In genomic region chr20:38854654-38855066, GRCh38 we compare ENCODE assay signal across 1 cellular context.
TF ChIP-seq lines count a peak whose summit lies in the region.

No MANE protein-coding gene starts in this region.

TF ChIP-seq in K562, 482 proteins besides CTCF, POLR2A, EP300 and RAD21 (continued from another document and continues in another):
- no peak for TF ChIP-seq ZNF318 (IDR thresholded peaks at IDR 0.05; ENCODE audit: borderline replicate concordance in 1 of 2, low read depth in 1 of 2)
- no peak for TF ChIP-seq GTF2A2 (tag; IDR thresholded peaks at IDR 0.05)
- no peak for TF ChIP-seq MLLT1 (IDR thresholded peaks at IDR 0.05)
- TF ChIP-seq, protein P1, sequence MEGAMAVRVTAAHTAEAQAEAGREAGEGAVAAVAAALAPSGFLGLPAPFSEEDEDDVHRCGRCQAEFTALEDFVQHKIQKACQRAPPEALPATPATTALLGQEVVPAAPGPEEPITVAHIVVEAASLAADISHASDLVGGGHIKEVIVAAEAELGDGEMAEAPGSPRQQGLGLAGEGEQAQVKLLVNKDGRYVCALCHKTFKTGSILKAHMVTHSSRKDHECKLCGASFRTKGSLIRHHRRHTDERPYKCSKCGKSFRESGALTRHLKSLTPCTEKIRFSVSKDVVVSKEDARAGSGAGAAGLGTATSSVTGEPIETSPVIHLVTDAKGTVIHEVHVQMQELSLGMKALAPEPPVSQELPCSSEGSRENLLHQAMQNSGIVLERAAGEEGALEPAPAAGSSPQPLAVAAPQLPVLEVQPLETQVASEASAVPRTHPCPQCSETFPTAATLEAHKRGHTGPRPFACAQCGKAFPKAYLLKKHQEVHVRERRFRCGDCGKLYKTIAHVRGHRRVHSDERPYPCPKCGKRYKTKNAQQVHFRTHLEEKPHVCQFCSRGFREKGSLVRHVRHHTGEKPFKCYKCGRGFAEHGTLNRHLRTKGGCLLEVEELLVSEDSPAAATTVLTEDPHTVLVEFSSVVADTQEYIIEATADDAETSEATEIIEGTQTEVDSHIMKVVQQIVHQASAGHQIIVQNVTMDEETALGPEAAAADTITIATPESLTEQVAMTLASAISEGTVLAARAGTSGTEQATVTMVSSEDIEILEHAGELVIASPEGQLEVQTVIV (CRISPR knock-in tag; IDR thresholded peaks at IDR 0.05; ENCODE audit: borderline replicate concordance) = no peak
- TF ChIP-seq RNF2 (IDR thresholded peaks at IDR 0.05) = no peak
- TF ChIP-seq MIER1 (IDR thresholded peaks at IDR 0.05; ENCODE audit: low read depth) = no peak
- TF ChIP-seq CBX2 (IDR thresholded peaks at IDR 0.05; ENCODE audit: insufficient read depth, low read length, poor library complexity, severe bottlenecking) = no peak
- peak; percentile 90 for TF ChIP-seq SMARCA4 (IDR thresholded peaks at IDR 0.05)
- TF ChIP-seq ESRRB (CRISPR knock-in tag; IDR thresholded peaks at IDR 0.05; ENCODE audit: borderline replicate concordance) = no peak
- TF ChIP-seq, protein P2, sequence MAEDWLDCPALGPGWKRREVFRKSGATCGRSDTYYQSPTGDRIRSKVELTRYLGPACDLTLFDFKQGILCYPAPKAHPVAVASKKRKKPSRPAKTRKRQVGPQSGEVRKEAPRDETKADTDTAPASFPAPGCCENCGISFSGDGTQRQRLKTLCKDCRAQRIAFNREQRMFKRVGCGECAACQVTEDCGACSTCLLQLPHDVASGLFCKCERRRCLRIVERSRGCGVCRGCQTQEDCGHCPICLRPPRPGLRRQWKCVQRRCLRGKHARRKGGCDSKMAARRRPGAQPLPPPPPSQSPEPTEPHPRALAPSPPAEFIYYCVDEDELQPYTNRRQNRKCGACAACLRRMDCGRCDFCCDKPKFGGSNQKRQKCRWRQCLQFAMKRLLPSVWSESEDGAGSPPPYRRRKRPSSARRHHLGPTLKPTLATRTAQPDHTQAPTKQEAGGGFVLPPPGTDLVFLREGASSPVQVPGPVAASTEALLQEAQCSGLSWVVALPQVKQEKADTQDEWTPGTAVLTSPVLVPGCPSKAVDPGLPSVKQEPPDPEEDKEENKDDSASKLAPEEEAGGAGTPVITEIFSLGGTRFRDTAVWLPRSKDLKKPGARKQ (CRISPR knock-in tag; IDR thresholded peaks at IDR 0.05) = no peak
- TF ChIP-seq TAF15 (IDR thresholded peaks at IDR 0.05; ENCODE audit: low read depth, low read length) = no peak
- peak; percentile 32 for TF ChIP-seq NEUROD1 (IDR thresholded peaks at IDR 0.05; ENCODE audit: borderline replicate concordance, low read depth, low read length, partially characterized antibody)
- no peak for TF ChIP-seq MCM7 (IDR thresholded peaks at IDR 0.05)
- no peak for TF ChIP-seq NCOA2 (IDR thresholded peaks at IDR 0.05; ENCODE audit: partially characterized antibody in 2 of 2)
- TF ChIP-seq SMARCE1 (IDR thresholded peaks at IDR 0.05) = peak; percentile 85; the same call in 1 of the 2 replicates
- TF ChIP-seq, protein P3, sequence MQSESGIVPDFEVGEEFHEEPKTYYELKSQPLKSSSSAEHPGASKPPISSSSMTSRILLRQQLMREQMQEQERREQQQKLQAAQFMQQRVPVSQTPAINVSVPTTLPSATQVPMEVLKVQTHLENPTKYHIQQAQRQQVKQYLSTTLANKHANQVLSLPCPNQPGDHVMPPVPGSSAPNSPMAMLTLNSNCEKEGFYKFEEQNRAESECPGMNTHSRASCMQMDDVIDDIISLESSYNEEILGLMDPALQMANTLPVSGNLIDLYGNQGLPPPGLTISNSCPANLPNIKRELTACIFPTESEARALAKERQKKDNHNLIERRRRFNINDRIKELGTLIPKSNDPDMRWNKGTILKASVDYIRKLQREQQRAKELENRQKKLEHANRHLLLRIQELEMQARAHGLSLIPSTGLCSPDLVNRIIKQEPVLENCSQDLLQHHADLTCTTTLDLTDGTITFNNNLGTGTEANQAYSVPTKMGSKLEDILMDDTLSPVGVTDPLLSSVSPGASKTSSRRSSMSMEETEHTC (IDR thresholded peaks at IDR 0.05) = no peak
- TF ChIP-seq, protein P4, sequence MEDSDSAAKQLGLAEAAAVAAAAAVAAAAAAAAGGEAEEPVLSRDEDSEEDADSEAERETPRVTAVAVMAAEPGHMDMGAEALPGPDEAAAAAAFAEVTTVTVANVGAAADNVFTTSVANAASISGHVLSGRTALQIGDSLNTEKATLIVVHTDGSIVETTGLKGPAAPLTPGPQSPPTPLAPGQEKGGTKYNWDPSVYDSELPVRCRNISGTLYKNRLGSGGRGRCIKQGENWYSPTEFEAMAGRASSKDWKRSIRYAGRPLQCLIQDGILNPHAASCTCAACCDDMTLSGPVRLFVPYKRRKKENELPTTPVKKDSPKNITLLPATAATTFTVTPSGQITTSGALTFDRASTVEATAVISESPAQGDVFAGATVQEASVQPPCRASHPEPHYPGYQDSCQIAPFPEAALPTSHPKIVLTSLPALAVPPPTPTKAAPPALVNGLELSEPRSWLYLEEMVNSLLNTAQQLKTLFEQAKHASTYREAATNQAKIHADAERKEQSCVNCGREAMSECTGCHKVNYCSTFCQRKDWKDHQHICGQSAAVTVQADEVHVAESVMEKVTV (CRISPR knock-in tag; IDR thresholded peaks at IDR 0.05) = no peak
- TF ChIP-seq CLOCK (CRISPR knock-in tag; IDR thresholded peaks at IDR 0.05; ENCODE audit: borderline replicate concordance) = no peak
- no peak for TF ChIP-seq ZNF282 (CRISPR knock-in tag; IDR thresholded peaks at IDR 0.05)
- TF ChIP-seq NCOA4 (IDR thresholded peaks at IDR 0.05; ENCODE audit: partially characterized antibody) = no peak
- no peak for TF ChIP-seq MCM3 (IDR thresholded peaks at IDR 0.05)
- peak; percentile 91 for TF ChIP-seq ZNF592 (IDR thresholded peaks at IDR 0.05)
- TF ChIP-seq FOXJ3 (CRISPR knock-in tag; IDR thresholded peaks at IDR 0.05) = no peak
- TF ChIP-seq ZNF398 (CRISPR knock-in tag; IDR thresholded peaks at IDR 0.05) = no peak
